ENCODE assay signal across 15 cellular contexts in genomic region chr12:31991146-31991545, GRCh38. TPM values are rescaled to one million over a fixed set of nuclear protein-coding genes. Genes with fewer than 3 reads are reported as not detected.
DNase-seq lines count a peak whose midpoint lies in the region; ATAC-seq and TF ChIP-seq lines count a peak whose summit lies in the region.
"Had no signal": no experiment of that assay in that cellular context is flagged by ENCODE, and none has a peak within 500 bp of the region (broad histone marks: within the 10 kb centered on the region; RNA-seq: fewer than 3 reads in every experiment).

No MANE protein-coding gene starts in this region.

- no peak overlapping the region for H3K4me3 Mint-ChIP-seq in activated naive CD4-positive, alpha-beta T cell treated with anti-CD3 and anti-CD28 coated beads, Interleukin-2, amount 50 U/mL, for 24 hours
- no peak overlapping the region for H3K4me3 Mint-ChIP-seq in activated naive CD8-positive, alpha-beta T cell
- H3K4me3 Mint-ChIP-seq in naive thymus-derived CD4-positive, alpha-beta T cell: peak overlapping the region in 1 of 10 donors; percentile 58
- H3K4me3 Mint-ChIP-seq: dendritic cell treated with granulocyte-macrophage colony-stimulating factor and Interleukin-4, amounts not matched to agents 40 ng/mL and 50 ng/mL, for 4 days had no signal

- POLR2A ChIA-PET in naive thymus-derived CD4-positive, alpha-beta T cell (lab: Charles Lee): interaction anchor here (0.6 to 1.7 kb wide), 3 partner anchors 95 to 350 kb away, joined by 3 to 6 read pairs (median 5); no protein-coding TSS in a partner anchor
- POLR2A ChIA-PET in PC-3 (lab: Charles Lee; ENCODE audit: unreplicated experiment): no interaction called here

- no TSS peak for BruUV-seq in PC-3 (replicated peaks; lab: Mats Ljungman, UMichigan)

- no peaks in the 10 kb centered on the region for H3K79me2 ChIP-seq in PC-3 (ENCODE audit: low read length)

- H3K4me1 ChIP-seq in naive thymus-derived CD4-positive, alpha-beta T cell (ENCODE audit: control insufficient read depth in 2 of 2, insufficient read depth in 2 of 2, low read length in 2 of 2): no peaks in the 10 kb centered on the region
- H3K4me1 ChIP-seq in PC-3 (ENCODE audit: insufficient read depth, low read length): no peaks in the 10 kb centered on the region
- H3K4me1 ChIP-seq: esophagus muscularis mucosa, Peyer's patch, right atrium auricular region had no signal

- H3K4me3 ChIP-seq in naive thymus-derived CD4-positive, alpha-beta T cell (ENCODE audit: low read length): no peak overlapping the region
- no peak overlapping the region for H3K4me3 ChIP-seq in H7 (ENCODE audit: insufficient read depth, low read depth, low read length)
- H3K4me3 ChIP-seq in PC-3 (ENCODE audit: low read length): no peak overlapping the region
- H3K4me3 ChIP-seq: esophagus muscularis mucosa, Peyer's patch, right atrium auricular region had no signal

- H3K27ac Mint-ChIP-seq in activated naive CD4-positive, alpha-beta T cell treated with anti-CD3 and anti-CD28 coated beads, Interleukin-2, amount 50 U/mL, for 24 hours: peak overlapping the region; percentile 84
- H3K27ac Mint-ChIP-seq in activated naive CD8-positive, alpha-beta T cell: peak overlapping the region; percentile 50
- H3K27ac Mint-ChIP-seq in naive thymus-derived CD4-positive, alpha-beta T cell: peak overlapping the region in 8 of 9 donors; percentile 5 to 83 (median 46)
- H3K27ac Mint-ChIP-seq: dendritic cell treated with granulocyte-macrophage colony-stimulating factor and Interleukin-4, amounts not matched to agents 40 ng/mL and 50 ng/mL, for 4 days had no signal

- H3K36me3 ChIP-seq in naive thymus-derived CD4-positive, alpha-beta T cell (ENCODE audit: control insufficient read depth in 2 of 3, insufficient read depth in 3 of 3, low read length in 3 of 3): peaks cover 8 to 86% (median 21%) of the 10 kb centered on the region in 3 experiments
- H3K36me3 ChIP-seq in H7 (replicated peaks; ENCODE audit: control insufficient read depth, insufficient read depth, low read length) (peaks cover 18% of the 10 kb centered on the region), PC-3 (ENCODE audit: low read depth, low read length) (no peaks in the 10 kb centered on the region)

- no peak for TF ChIP-seq CTCF in PC-3 (conservative IDR thresholded peaks at IDR 0.05; ENCODE audit: low read depth, low read length)

- no peak for DNase-seq in activated naive CD4-positive, alpha-beta T cell treated with Interleukin-2 at 50 U/mL for 16 hours
- DNase-seq in naive thymus-derived CD4-positive, alpha-beta T cell: no peak
- DNase-seq in H7: no peak
- no peak for DNase-seq in PC-3
- DNase-seq: NCI-H1436 treated with DMSO at 0.1 percent for 48 hours; Peyer's patch; SK-N-SH; stimulated activated naive CD4-positive, alpha-beta T cell had no signal

- intact Hi-C loops in naive thymus-derived CD4-positive, alpha-beta T cell (cut with micrococcal nuclease): loop anchor here in 1 of 2 donors (5.0 kb wide), 2 partner anchors 34 to 36 kb away; partner anchors contain the start of gene RESF1
- intact Hi-C loops in PC-3 (cut with micrococcal nuclease): no loop called here

- H3K4me1 Mint-ChIP-seq in activated naive CD4-positive, alpha-beta T cell treated with anti-CD3 and anti-CD28 coated beads, Interleukin-2, amount 50 U/mL, for 24 hours: peaks cover 40% of the 10 kb centered on the region
- H3K4me1 Mint-ChIP-seq in activated naive CD8-positive, alpha-beta T cell (ENCODE audit: low read depth): peaks cover 37% of the 10 kb centered on the region
- H3K4me1 Mint-ChIP-seq in naive thymus-derived CD4-positive, alpha-beta T cell: peaks cover 3 to 49% (median 24%) of the 10 kb centered on the region in 7 donors

- H3K27me3 ChIP-seq in naive thymus-derived CD4-positive, alpha-beta T cell (ENCODE audit: control insufficient read depth in 2 of 2, insufficient read depth in 2 of 2, low read length in 2 of 2): no peaks in the 10 kb centered on the region
- no peaks in the 10 kb centered on the region for H3K27me3 ChIP-seq in H7 (ENCODE audit: control insufficient read depth, insufficient read depth, low read length)
- H3K27me3 ChIP-seq in PC-3 (ENCODE audit: low read length): no peaks in the 10 kb centered on the region
- H3K27me3 ChIP-seq: esophagus muscularis mucosa, Peyer's patch, right atrium auricular region had no signal

- H3K9ac ChIP-seq in PC-3 (ENCODE audit: low read length): no peak overlapping the region
- H3K9ac ChIP-seq: SK-N-SH had no signal

- H3K9me3 ChIP-seq in naive thymus-derived CD4-positive, alpha-beta T cell (ENCODE audit: control insufficient read depth in 2 of 3, low read length in 3 of 3): peaks cover 0 to 37% (median 3%) of the 10 kb centered on the region in 3 experiments
- no peaks in the 10 kb centered on the region for H3K9me3 ChIP-seq in PC-3 (ENCODE audit: low read length)
- H3K9me3 ChIP-seq: esophagus muscularis mucosa, Peyer's patch, right atrium auricular region, SK-N-SH had no signal

- no peak overlapping the region for H2AFZ ChIP-seq in PC-3 (ENCODE audit: low read length)

- no peak overlapping the region for H3K27ac ChIP-seq in naive thymus-derived CD4-positive, alpha-beta T cell (ENCODE audit: low read depth, low read length)
- H3K27ac ChIP-seq in PC-3 (ENCODE audit: low read length): no peak overlapping the region
- H3K27ac ChIP-seq: esophagus muscularis mucosa, Peyer's patch, right atrium auricular region had no signal

- no peaks in the 10 kb centered on the region for H3K27me3 Mint-ChIP-seq in activated naive CD4-positive, alpha-beta T cell treated with anti-CD3 and anti-CD28 coated beads, Interleukin-2, amount 50 U/mL, for 24 hours
- no peaks in the 10 kb centered on the region for H3K27me3 Mint-ChIP-seq in activated naive CD8-positive, alpha-beta T cell
- H3K27me3 Mint-ChIP-seq in naive thymus-derived CD4-positive, alpha-beta T cell: no peaks in the 10 kb centered on the region
- H3K27me3 Mint-ChIP-seq: dendritic cell treated with granulocyte-macrophage colony-stimulating factor and Interleukin-4, amounts not matched to agents 40 ng/mL and 50 ng/mL, for 4 days had no signal

- CTCF ChIA-PET in naive thymus-derived CD4-positive, alpha-beta T cell (lab: Charles Lee): no interaction called here
- CTCF ChIA-PET in PC-3 (lab: Charles Lee): no interaction called here

- H4K20me1 ChIP-seq in PC-3 (ENCODE audit: low read length): no peaks in the 10 kb centered on the region

- ATAC-seq in naive thymus-derived CD4-positive, alpha-beta T cell: no peak
- ATAC-seq in GM21360 (IDR thresholded peaks at IDR 0.05; ENCODE audit: unreplicated experiment): no peak
- no peak for ATAC-seq in HG02938 (IDR thresholded peaks at IDR 0.05; ENCODE audit: unreplicated experiment)
- ATAC-seq in PC-3: no peak

- H3K4me2 ChIP-seq in PC-3 (ENCODE audit: low read length): no peak overlapping the region
- H3K4me2 ChIP-seq: SK-N-SH had no signal

- no peaks in the 10 kb centered on the region for H3F3A ChIP-seq in PC-3 (ENCODE audit: low read length, unreplicated experiment)

- H3K36me3 Mint-ChIP-seq in activated naive CD4-positive, alpha-beta T cell treated with anti-CD3 and anti-CD28 coated beads, Interleukin-2, amount 50 U/mL, for 24 hours: peaks cover 53% of the 10 kb centered on the region
- H3K36me3 Mint-ChIP-seq in activated naive CD8-positive, alpha-beta T cell: peaks cover 48% of the 10 kb centered on the region
- peaks cover 23 to 83% (median 74%) of the 10 kb centered on the region in 5 donors for H3K36me3 Mint-ChIP-seq in naive thymus-derived CD4-positive, alpha-beta T cell

- H3K9me3 Mint-ChIP-seq in activated naive CD4-positive, alpha-beta T cell treated with anti-CD3 and anti-CD28 coated beads, Interleukin-2, amount 50 U/mL, for 24 hours: no peaks in the 10 kb centered on the region
- H3K9me3 Mint-ChIP-seq in activated naive CD8-positive, alpha-beta T cell (ENCODE audit: low read depth): peaks cover 18% of the 10 kb centered on the region
- H3K9me3 Mint-ChIP-seq in naive thymus-derived CD4-positive, alpha-beta T cell: peaks cover 3 to 64% (median 34%) of the 10 kb centered on the region in 11 donors

- H3K9me2 ChIP-seq in PC-3 (replicated peaks; ENCODE audit: low read length): no peaks in the 10 kb centered on the region
- H3K9me2 ChIP-seq: SK-N-SH had no signal

RNA-seq across cellular contexts. Expression of gene RESF1, which starts 31.9 kb away (rescaled TPM):
- 100 to 1,000 TPM; 141 to 490 (median 161) TPM for total RNA-seq in naive thymus-derived CD4-positive, alpha-beta T cell
- 100 to 1,000 TPM; 168 to 239 TPM for polyA plus RNA-seq in naive thymus-derived CD4-positive, alpha-beta T cell
- 51.8 and 69.6 TPM in 2 replicates for total RNA-seq in H7 (2014; rRNA removed; shearing (Covaris generic))
- 9.4 and 14.8 TPM in 2 replicates for total RNA-seq in PC-3 (2014; rRNA removed)
